ENCODE assay signal across 1 cellular context in the genomic region with DNA sequence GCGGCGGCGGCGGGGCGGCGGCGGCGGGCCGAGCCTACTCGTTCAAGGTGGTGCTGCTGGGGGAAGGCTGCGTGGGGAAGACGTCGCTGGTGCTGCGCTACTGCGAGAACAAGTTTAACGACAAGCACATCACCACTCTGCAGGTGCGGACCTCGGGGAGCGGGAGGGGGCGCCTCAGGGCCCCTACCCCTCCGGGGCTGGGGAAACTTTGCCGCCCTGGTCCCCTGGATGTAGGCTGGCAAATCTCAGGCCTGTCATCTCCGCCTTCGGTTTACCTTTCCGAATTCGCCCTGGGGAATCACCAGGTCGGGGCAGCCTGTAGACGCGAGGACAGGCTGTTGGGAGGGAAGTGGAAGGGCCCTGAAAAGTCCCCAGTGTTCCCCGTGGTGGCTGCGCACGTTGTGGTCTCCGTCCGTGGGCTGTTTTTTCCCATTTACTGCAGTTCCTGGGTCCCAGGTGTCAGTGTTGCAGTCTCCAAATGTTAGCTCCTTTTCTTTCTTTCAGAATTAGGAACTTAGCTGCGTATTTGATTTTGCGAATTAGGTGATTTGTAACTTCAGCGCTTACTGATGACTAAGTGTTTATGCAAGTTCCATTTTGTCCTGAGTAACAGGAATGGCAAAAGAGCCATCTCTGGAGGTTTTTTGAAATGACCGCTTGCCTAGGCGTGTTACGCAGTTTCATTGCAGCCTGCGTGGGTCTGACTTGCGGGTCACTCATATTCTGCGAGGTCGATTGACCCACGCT.
TF ChIP-seq lines count a peak whose summit lies in the region.

No MANE protein-coding gene starts in this region.

TF ChIP-seq in K562, 482 proteins besides CTCF, POLR2A, EP300 and RAD21 (continues in another document):
- TF ChIP-seq GABPA (tag; conservative IDR thresholded peaks at IDR 0.05; ENCODE audit: low read depth) (0 out of 2 replicates have a peak, but pooled peaks have one; percentile 12), ARID1B (IDR thresholded peaks at IDR 0.05) (no peak), ZNF766 (CRISPR knock-in tag; conservative IDR thresholded peaks at IDR 0.05) (0 out of 2 replicates have a peak, but pooled peaks have one; percentile 25), EP400 (IDR thresholded peaks at IDR 0.05) (peak; percentile 38; the same call in 1 of the 2 replicates), FOSL1 (tag; conservative IDR thresholded peaks at IDR 0.05) (peak; percentile 36), NR2C2 (CRISPR knock-in tag; IDR thresholded peaks at IDR 0.05) (peak; percentile 8; the same call in 1 of the 2 replicates), NR2C2 (tag; IDR thresholded peaks at IDR 0.05) (no peak; the same call in 1 of the 2 replicates), HDAC3 (IDR thresholded peaks at IDR 0.05; ENCODE audit: borderline replicate concordance, partially characterized antibody) (no peak), KDM4B (IDR thresholded peaks at IDR 0.05; ENCODE audit: borderline replicate concordance in 2 of 2, low read depth in 1 of 2) (no peak), WHSC1 (IDR thresholded peaks at IDR 0.05; ENCODE audit: low read length) (no peak), ETV6 (IDR thresholded peaks at IDR 0.05; ENCODE audit: borderline replicate concordance in 1 of 2, low read depth in 2 of 2, low read length in 1 of 2) (no peak), ETV6 (CRISPR knock-in tag; IDR thresholded peaks at IDR 0.05; ENCODE audit: borderline replicate concordance) (no peak), NFRKB (IDR thresholded peaks at IDR 0.05; ENCODE audit: low read depth) (peak; percentile 44; the same call in 1 of the 2 replicates), SLC30A9 (CRISPR knock-in tag; IDR thresholded peaks at IDR 0.05) (no peak), NR2F6 (CRISPR knock-in tag; IDR thresholded peaks at IDR 0.05) (no peak), MAFK (IDR thresholded peaks at IDR 0.05; ENCODE audit: low read length) (peak; percentile 48), MAFF (IDR thresholded peaks at IDR 0.05; ENCODE audit: low read length) (peak; percentile 39; the same call in 1 of the 2 replicates), SAP30 (IDR thresholded peaks at IDR 0.05; ENCODE audit: borderline replicate concordance, insufficient read depth, low read depth, low read length, poor library complexity, severe bottlenecking) (peak; percentile 14), RBFOX2 (IDR thresholded peaks at IDR 0.05; ENCODE audit: low read depth, low read length) (peak; percentile 71), CHD4 (IDR thresholded peaks at IDR 0.05; ENCODE audit: insufficient read depth, insufficient replicate concordance, low read depth, low read length, poor library complexity, severe bottlenecking) (no peak), KDM2B (CRISPR knock-in tag; IDR thresholded peaks at IDR 0.05) (no peak), PML (IDR thresholded peaks at IDR 0.05; ENCODE audit: low read length) (no peak), C11orf30 (IDR thresholded peaks at IDR 0.05; ENCODE audit: low read depth) (peak; percentile 79), TSC22D4 (tag; IDR thresholded peaks at IDR 0.05) (no peak), TBL1XR1 (IDR thresholded peaks at IDR 0.05; ENCODE audit: low read length in 2 of 2) (no peak), SMARCE1 (IDR thresholded peaks at IDR 0.05) (0 out of 2 replicates have a peak, but pooled peaks have one; percentile 42), ZNF644 (tag; IDR thresholded peaks at IDR 0.05; ENCODE audit: low read depth) (no peak), HNRNPLL (IDR thresholded peaks at IDR 0.05; ENCODE audit: low read depth, low read length, poor library complexity, severe bottlenecking) (peak; percentile 20), NR1H2 (CRISPR knock-in tag; IDR thresholded peaks at IDR 0.05) (no peak), POLR2AphosphoS2 (IDR thresholded peaks at IDR 0.05; ENCODE audit: low read length) (no peak), CREM (IDR thresholded peaks at IDR 0.05; ENCODE audit: low read depth) (peak; percentile 42; the same call in 1 of the 2 replicates), CREB1 (IDR thresholded peaks at IDR 0.05) (0 out of 2 replicates have a peak, but pooled peaks have one; percentile 22), CREB1 (CRISPR knock-in tag; IDR thresholded peaks at IDR 0.05) (no peak), MECOM (CRISPR knock-in tag; IDR thresholded peaks at IDR 0.05) (no peak), SPI1 (IDR thresholded peaks at IDR 0.05; ENCODE audit: borderline replicate concordance, low read depth, low read length) (peak; percentile 60; the same call in 1 of the 2 replicates), KDM5B (IDR thresholded peaks at IDR 0.05; ENCODE audit: insufficient replicate concordance, low read depth, low read length) (peak; percentile 21), PHF8 (IDR thresholded peaks at IDR 0.05; ENCODE audit: borderline replicate concordance, low read length) (peak; percentile 32; the same call in 1 of the 2 replicates), ZFX (CRISPR knock-in tag; IDR thresholded peaks at IDR 0.05) (peak; percentile 59; the same call in 1 of the 2 replicates), CBX3 (IDR thresholded peaks at IDR 0.05; ENCODE audit: borderline replicate concordance in 1 of 2, low read length in 2 of 2) (no peak), DPF2 (IDR thresholded peaks at IDR 0.05) (0 out of 2 replicates have a peak, but pooled peaks have one; percentile 14), MED1 (CRISPR knock-in tag; IDR thresholded peaks at IDR 0.05; ENCODE audit: borderline replicate concordance) (no peak), MTA2 (IDR thresholded peaks at IDR 0.05; ENCODE audit: low read depth) (no peak), ZKSCAN8 (CRISPR knock-in tag; IDR thresholded peaks at IDR 0.05) (no peak), SP1 (CRISPR knock-in tag; IDR thresholded peaks at IDR 0.05) (no peak), RBBP5 (IDR thresholded peaks at IDR 0.05; ENCODE audit: borderline replicate concordance, insufficient read depth, low read length, poor library complexity, severe bottlenecking) (peak; percentile 81), ZSCAN29 (IDR thresholded peaks at IDR 0.05) (no peak), SIN3A (IDR thresholded peaks at IDR 0.05; ENCODE audit: borderline replicate concordance in 2 of 2, control insufficient read depth in 1 of 2, low read depth in 2 of 2, low read length in 2 of 2) (peak in 1 of 2 experiments; percentile 28; a peak in 2 of 4 replicates), HNRNPH1 (optimal IDR thresholded peaks at IDR 0.05; ENCODE audit: low read depth, low read length) (no peak)
- TF ChIP-seq, protein P1, sequence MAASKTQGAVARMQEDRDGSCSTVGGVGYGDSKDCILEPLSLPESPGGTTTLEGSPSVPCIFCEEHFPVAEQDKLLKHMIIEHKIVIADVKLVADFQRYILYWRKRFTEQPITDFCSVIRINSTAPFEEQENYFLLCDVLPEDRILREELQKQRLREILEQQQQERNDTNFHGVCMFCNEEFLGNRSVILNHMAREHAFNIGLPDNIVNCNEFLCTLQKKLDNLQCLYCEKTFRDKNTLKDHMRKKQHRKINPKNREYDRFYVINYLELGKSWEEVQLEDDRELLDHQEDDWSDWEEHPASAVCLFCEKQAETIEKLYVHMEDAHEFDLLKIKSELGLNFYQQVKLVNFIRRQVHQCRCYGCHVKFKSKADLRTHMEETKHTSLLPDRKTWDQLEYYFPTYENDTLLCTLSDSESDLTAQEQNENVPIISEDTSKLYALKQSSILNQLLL (CRISPR knock-in tag; IDR thresholded peaks at IDR 0.05; ENCODE audit: borderline replicate concordance): no peak
- TF ChIP-seq, protein P2, sequence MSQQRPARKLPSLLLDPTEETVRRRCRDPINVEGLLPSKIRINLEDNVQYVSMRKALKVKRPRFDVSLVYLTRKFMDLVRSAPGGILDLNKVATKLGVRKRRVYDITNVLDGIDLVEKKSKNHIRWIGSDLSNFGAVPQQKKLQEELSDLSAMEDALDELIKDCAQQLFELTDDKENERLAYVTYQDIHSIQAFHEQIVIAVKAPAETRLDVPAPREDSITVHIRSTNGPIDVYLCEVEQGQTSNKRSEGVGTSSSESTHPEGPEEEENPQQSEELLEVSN (IDR thresholded peaks at IDR 0.05; ENCODE audit: borderline replicate concordance in 1 of 2, extremely low read depth in 1 of 2, insufficient read depth in 1 of 2, insufficient read length in 1 of 2, low read depth in 1 of 2, low read length in 1 of 2, poor library complexity in 1 of 2, severe bottlenecking in 1 of 2): peak in 1 of 2 experiments; percentile 6
- TF ChIP-seq, protein P3, sequence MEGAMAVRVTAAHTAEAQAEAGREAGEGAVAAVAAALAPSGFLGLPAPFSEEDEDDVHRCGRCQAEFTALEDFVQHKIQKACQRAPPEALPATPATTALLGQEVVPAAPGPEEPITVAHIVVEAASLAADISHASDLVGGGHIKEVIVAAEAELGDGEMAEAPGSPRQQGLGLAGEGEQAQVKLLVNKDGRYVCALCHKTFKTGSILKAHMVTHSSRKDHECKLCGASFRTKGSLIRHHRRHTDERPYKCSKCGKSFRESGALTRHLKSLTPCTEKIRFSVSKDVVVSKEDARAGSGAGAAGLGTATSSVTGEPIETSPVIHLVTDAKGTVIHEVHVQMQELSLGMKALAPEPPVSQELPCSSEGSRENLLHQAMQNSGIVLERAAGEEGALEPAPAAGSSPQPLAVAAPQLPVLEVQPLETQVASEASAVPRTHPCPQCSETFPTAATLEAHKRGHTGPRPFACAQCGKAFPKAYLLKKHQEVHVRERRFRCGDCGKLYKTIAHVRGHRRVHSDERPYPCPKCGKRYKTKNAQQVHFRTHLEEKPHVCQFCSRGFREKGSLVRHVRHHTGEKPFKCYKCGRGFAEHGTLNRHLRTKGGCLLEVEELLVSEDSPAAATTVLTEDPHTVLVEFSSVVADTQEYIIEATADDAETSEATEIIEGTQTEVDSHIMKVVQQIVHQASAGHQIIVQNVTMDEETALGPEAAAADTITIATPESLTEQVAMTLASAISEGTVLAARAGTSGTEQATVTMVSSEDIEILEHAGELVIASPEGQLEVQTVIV (CRISPR knock-in tag; IDR thresholded peaks at IDR 0.05; ENCODE audit: borderline replicate concordance): no peak
- TF ChIP-seq, protein P4, sequence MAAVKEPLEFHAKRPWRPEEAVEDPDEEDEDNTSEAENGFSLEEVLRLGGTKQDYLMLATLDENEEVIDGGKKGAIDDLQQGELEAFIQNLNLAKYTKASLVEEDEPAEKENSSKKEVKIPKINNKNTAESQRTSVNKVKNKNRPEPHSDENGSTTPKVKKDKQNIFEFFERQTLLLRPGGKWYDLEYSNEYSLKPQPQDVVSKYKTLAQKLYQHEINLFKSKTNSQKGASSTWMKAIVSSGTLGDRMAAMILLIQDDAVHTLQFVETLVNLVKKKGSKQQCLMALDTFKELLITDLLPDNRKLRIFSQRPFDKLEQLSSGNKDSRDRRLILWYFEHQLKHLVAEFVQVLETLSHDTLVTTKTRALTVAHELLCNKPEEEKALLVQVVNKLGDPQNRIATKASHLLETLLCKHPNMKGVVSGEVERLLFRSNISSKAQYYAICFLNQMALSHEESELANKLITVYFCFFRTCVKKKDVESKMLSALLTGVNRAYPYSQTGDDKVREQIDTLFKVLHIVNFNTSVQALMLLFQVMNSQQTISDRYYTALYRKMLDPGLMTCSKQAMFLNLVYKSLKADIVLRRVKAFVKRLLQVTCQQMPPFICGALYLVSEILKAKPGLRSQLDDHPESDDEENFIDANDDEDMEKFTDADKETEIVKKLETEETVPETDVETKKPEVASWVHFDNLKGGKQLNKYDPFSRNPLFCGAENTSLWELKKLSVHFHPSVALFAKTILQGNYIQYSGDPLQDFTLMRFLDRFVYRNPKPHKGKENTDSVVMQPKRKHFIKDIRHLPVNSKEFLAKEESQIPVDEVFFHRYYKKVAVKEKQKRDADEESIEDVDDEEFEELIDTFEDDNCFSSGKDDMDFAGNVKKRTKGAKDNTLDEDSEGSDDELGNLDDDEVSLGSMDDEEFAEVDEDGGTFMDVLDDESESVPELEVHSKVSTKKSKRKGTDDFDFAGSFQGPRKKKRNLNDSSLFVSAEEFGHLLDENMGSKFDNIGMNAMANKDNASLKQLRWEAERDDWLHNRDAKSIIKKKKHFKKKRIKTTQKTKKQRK (IDR thresholded peaks at IDR 0.05; ENCODE audit: borderline replicate concordance, low read depth, low read length): no peak
- TF ChIP-seq, protein P5, sequence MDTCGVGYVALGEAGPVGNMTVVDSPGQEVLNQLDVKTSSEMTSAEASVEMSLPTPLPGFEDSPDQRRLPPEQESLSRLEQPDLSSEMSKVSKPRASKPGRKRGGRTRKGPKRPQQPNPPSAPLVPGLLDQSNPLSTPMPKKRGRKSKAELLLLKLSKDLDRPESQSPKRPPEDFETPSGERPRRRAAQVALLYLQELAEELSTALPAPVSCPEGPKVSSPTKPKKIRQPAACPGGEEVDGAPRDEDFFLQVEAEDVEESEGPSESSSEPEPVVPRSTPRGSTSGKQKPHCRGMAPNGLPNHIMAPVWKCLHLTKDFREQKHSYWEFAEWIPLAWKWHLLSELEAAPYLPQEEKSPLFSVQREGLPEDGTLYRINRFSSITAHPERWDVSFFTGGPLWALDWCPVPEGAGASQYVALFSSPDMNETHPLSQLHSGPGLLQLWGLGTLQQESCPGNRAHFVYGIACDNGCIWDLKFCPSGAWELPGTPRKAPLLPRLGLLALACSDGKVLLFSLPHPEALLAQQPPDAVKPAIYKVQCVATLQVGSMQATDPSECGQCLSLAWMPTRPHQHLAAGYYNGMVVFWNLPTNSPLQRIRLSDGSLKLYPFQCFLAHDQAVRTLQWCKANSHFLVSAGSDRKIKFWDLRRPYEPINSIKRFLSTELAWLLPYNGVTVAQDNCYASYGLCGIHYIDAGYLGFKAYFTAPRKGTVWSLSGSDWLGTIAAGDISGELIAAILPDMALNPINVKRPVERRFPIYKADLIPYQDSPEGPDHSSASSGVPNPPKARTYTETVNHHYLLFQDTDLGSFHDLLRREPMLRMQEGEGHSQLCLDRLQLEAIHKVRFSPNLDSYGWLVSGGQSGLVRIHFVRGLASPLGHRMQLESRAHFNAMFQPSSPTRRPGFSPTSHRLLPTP (IDR thresholded peaks at IDR 0.05; ENCODE audit: borderline replicate concordance, extremely low read depth, insufficient read length): no peak
